1 cellular context compared by ENCODE assay signal in the genomic region with DNA sequence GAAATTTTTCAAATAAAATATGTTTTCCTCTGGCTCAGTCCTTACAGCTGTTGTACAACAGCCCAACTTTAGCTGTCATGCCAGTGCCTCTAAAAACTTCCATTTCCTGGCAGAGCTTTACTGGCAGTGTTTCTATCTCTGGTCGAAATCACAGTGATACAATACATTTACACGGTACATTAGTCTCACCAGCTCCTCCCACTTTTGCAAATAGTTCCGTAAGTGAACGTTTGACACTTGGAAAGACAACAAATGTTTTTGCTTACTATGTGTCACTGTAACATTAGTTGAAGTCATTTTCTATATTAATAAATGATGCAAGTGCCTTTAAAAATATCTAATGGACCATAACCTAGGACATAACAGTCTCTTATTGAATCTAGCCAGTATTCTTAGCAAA.
TF ChIP-seq lines count a peak whose summit lies in the region.

No MANE protein-coding gene starts in this region.

TF ChIP-seq in WTC11, 78 proteins besides CTCF, POLR2A, EP300 and RAD21 (continued from another document):
- no peak for TF ChIP-seq NFYB (CRISPR knock-in tag; conservative IDR thresholded peaks at IDR 0.05; ENCODE audit: low read depth)
- TF ChIP-seq FOXK1 (CRISPR knock-in tag; IDR thresholded peaks at IDR 0.05), result no peak
- no peak for TF ChIP-seq ZSCAN18 (CRISPR knock-in tag; IDR thresholded peaks at IDR 0.05)
